Comparison of ENCODE assay signal across 7 cellular contexts in genomic region chr1:8283058-8283884, GRCh38. TPM values are rescaled to one million over a fixed set of nuclear protein-coding genes. Genes with fewer than 3 reads are reported as not detected.
A peak's percentile ranks its signal among the peaks of the same experiment; 100 is the strongest.
DNase-seq lines count a peak whose midpoint lies in the region; ATAC-seq, FAIRE-seq and TF ChIP-seq lines count a peak whose summit lies in the region.

No MANE protein-coding gene starts in this region.

- H4K20me1 ChIP-seq in OCI-LY3 (ENCODE audit: insufficient read depth, low read length) = no peaks in the 10 kb centered on the region

- H3K4me2 ChIP-seq in OCI-LY3 (ENCODE audit: low read length) = peak overlapping the region; percentile 92

- 0 out of 2 replicates have a peak overlapping the region, but pooled peaks have one; percentile 26 for H2AFZ ChIP-seq in OCI-LY3 (ENCODE audit: low read depth, low read length)

- H3K4me3 ChIP-seq in OCI-LY3 (ENCODE audit: low read length) = peak overlapping the region; percentile 78
- no peak overlapping the region for H3K4me3 ChIP-seq in pancreas

- no peaks in the 10 kb centered on the region for H3K79me2 ChIP-seq in OCI-LY3 (ENCODE audit: low read length)

- H3K36me3 ChIP-seq in OCI-LY3 (replicated peaks; ENCODE audit: low read depth, low read length) (peaks cover 3% of the 10 kb centered on the region), pancreas (no peaks in the 10 kb centered on the region)

- no peak for TF ChIP-seq CTCF in OCI-LY3 (IDR thresholded peaks at IDR 0.05; ENCODE audit: low read depth, low read length)
- no peak for TF ChIP-seq CTCF in pancreas (IDR thresholded peaks at IDR 0.05)

- H3K4me1 ChIP-seq in OCI-LY3 (ENCODE audit: low read length) (peaks cover 38% of the 10 kb centered on the region), pancreas (no peaks in the 10 kb centered on the region)

- H3K27ac ChIP-seq in OCI-LY3 (ENCODE audit: low read length) = peak overlapping the region; percentile 98
- H3K27ac ChIP-seq in pancreas = no peak overlapping the region

- WGBS in pancreas, 2 donors = 64 to 66% methylated on average over 14 of the region's 14 CpGs

- no peak for FAIRE-seq in pancreas (lab: Jason Lieb, UNC)

- H3K9ac ChIP-seq in OCI-LY3 (ENCODE audit: low read length) = peak overlapping the region; percentile 92

- peak; percentile 91 for ATAC-seq in HG02798 (IDR thresholded peaks at IDR 0.05; ENCODE audit: poor library complexity, unreplicated experiment)
- ATAC-seq in pancreas = peak; percentile 51 to 76 (median 68)

- H3K27me3 ChIP-seq in OCI-LY3 (ENCODE audit: low read depth, low read length) (no peaks in the 10 kb centered on the region), pancreas (no peaks in the 10 kb centered on the region)

- peak; percentile 81 for DNase-seq in GM19240 (ENCODE audit: insufficient read length, low spot score)
- no peak for DNase-seq in pancreas
- no peak for DNase-seq in middle frontal gyrus (ENCODE audit: extremely low spot score, low spot score)
- DNase-seq in NCI-H2029 (lab: John Stamatoyannopoulos, UW) = no peak
- DNase-seq in AG08395 (ENCODE audit: low spot score) = no peak

- H3K9me3 ChIP-seq in OCI-LY3 (ENCODE audit: insufficient read depth, low read length) (no peaks in the 10 kb centered on the region), pancreas (no peaks in the 10 kb centered on the region)

- intact Hi-C loops in pancreas (cut with DNase I) = no loop called here

RNA-seq across cellular contexts. Expression of gene SLC45A1, which starts 34.6 kb away (rescaled TPM):
- total RNA-seq in pancreas = under 1 TPM; 0.16 to 0.75 (median 0.41) TPM
- polyA plus RNA-seq in pancreas = 1 to 10 TPM; 1.4 to 1.8 TPM
